ENCODE assay signal across 10 cellular contexts in genomic region chr17:136534-136933, GRCh38. TPM values are rescaled to one million over a fixed set of nuclear protein-coding genes. Genes with fewer than 3 reads are reported as not detected.
DNase-seq lines count a peak whose midpoint lies in the region; ATAC-seq and TF ChIP-seq lines count a peak whose summit lies in the region.
"Not testable (repeated sequence)": the region's sequence is repeated elsewhere in the genome, so short reads cannot be mapped to it uniquely, and the experiment has no call there.
"Had no signal": no experiment of that assay in that cellular context is flagged by ENCODE, and none has a peak within 500 bp of the region (broad histone marks: within the 10 kb centered on the region; RNA-seq: fewer than 3 reads in every experiment).

No MANE protein-coding gene starts in this region.

- DNase-seq in T-helper 2 cell treated with Interferon-gamma antibody and Interleukin-4, amounts not matched to agents 5 μg/mL and 100 μg/mL, for 36 hours (ENCODE audit: low spot score), result peak; percentile 57
- DNase-seq in activated T-helper 1 cell treated with Interleukin-2 at 50 U/mL for 16 hours (ENCODE audit: low read depth) (peak; percentile 43), endothelial cell (ENCODE audit: low spot score) (peak; percentile 75), mesothelial cell of epicardium (ENCODE audit: low spot score in 2 of 2, unreplicated experiment in 2 of 2) (peak in 1 of 2 experiments; percentile 86), ureter (ENCODE audit: low spot score) (peak; percentile 40)
- DNase-seq in stimulated activated CD4-positive, alpha-beta T cell treated with anti-CD3 and anti-CD28 coated beads, Interleukin-2, amount 100 ng/mL, for 24 hours, result peak; percentile 81 to 82

- ATAC-seq in GM18868 (IDR thresholded peaks at IDR 0.05; ENCODE audit: unreplicated experiment) (peak; percentile 57), HG03045 (IDR thresholded peaks at IDR 0.05; ENCODE audit: unreplicated experiment) (peak; percentile 54)

- H3K4me3 Mint-ChIP-seq in T-helper 2 cell treated with Interferon-gamma antibody and Interleukin-4, amounts not matched to agents 5 μg/mL and 100 μg/mL, for 36 hours, result peak overlapping the region; percentile 32
- not testable (repeated sequence) for H3K4me3 Mint-ChIP-seq in endothelial cell (ENCODE audit: unreplicated experiment); mesothelial cell of epicardium

- H3K9me3 Mint-ChIP-seq in T-helper 2 cell treated with Interferon-gamma antibody and Interleukin-4, amounts not matched to agents 5 μg/mL and 100 μg/mL, for 36 hours; endothelial cell (ENCODE audit: unreplicated experiment); mesothelial cell of epicardium: not testable (repeated sequence)

- not testable (repeated sequence) for H3K36me3 Mint-ChIP-seq in T-helper 2 cell treated with Interferon-gamma antibody and Interleukin-4, amounts not matched to agents 5 μg/mL and 100 μg/mL, for 36 hours (ENCODE audit: low read depth); endothelial cell (ENCODE audit: low read depth, unreplicated experiment); mesothelial cell of epicardium

- H3K27me3 Mint-ChIP-seq in T-helper 2 cell treated with Interferon-gamma antibody and Interleukin-4, amounts not matched to agents 5 μg/mL and 100 μg/mL, for 36 hours (ENCODE audit: low read depth); endothelial cell (ENCODE audit: unreplicated experiment); mesothelial cell of epicardium (ENCODE audit: low read depth): not testable (repeated sequence)

- H3K4me1 Mint-ChIP-seq in T-helper 2 cell treated with Interferon-gamma antibody and Interleukin-4, amounts not matched to agents 5 μg/mL and 100 μg/mL, for 36 hours (ENCODE audit: low read depth); endothelial cell (ENCODE audit: unreplicated experiment); mesothelial cell of epicardium: not testable (repeated sequence)

- peak overlapping the region; percentile 70 for H3K27ac Mint-ChIP-seq in T-helper 2 cell treated with Interferon-gamma antibody and Interleukin-4, amounts not matched to agents 5 μg/mL and 100 μg/mL, for 36 hours
- not testable (repeated sequence) for H3K27ac Mint-ChIP-seq in endothelial cell (ENCODE audit: unreplicated experiment); mesothelial cell of epicardium

- TF ChIP-seq CTCF in endothelial cell (IDR thresholded peaks at IDR 0.05; ENCODE audit: unreplicated experiment), result not testable (repeated sequence)
- peak; percentile 54 for TF ChIP-seq CTCF in mesothelial cell of epicardium (IDR thresholded peaks at IDR 0.05; ENCODE audit: unreplicated experiment)

RNA-seq across cellular contexts. Expression of gene SCGB1C2, which starts 0.8 kb away (rescaled TPM):
- total RNA-seq in endothelial cell (ENCODE audit: unreplicated experiment), result not detected
- total RNA-seq in mesothelial cell of epicardium, result not detected in 3 replicates
- not detected for total RNA-seq in ureter
- total RNA-seq: activated CD8-positive, alpha-beta memory T cell treated with anti-CD3 and anti-CD28 coated beads for 36 hours; esophagus squamous epithelium had no signal

RNA-seq across cellular contexts. Expression of gene DOC2B, which starts 44.9 kb away (rescaled TPM):
- total RNA-seq in endothelial cell (ENCODE audit: unreplicated experiment) (0.33 TPM), mesothelial cell of epicardium (55.3 to 60.2 TPM (median 59.6 TPM) in 3 replicates), ureter (23.5 TPM)

Comparison
In these comparisons a context has a peak if more than half of its experiments do, and no peak if none do; other contexts are left out.
1. RNA of gene DOC2B, which starts 44.9 kb away (total RNA-seq): 55.3 to 60.2 TPM in mesothelial cell of epicardium and 23.5 TPM in ureter (single experiment); 0.33 TPM in endothelial cell (single experiment); every median in the first group is over 10 times any median in the second.